ENCODE assay signal across 16 cellular contexts in genomic region chr5:110917161-110917875, GRCh38.
DNase-seq lines count a peak whose midpoint lies in the region; ATAC-seq and TF ChIP-seq lines count a peak whose summit lies in the region.
"Had no signal": no experiment of that assay in that cellular context is flagged by ENCODE, and none has a peak within 500 bp of the region (broad histone marks: within the 10 kb centered on the region; RNA-seq: fewer than 3 reads in every experiment).

No MANE protein-coding gene starts in this region.

- CTCF ChIA-PET in PC-9 (lab: Charles Lee) (no interaction called here), WTC11 (lab: Charles Lee) (interaction anchor here (1.3 kb wide), 1 partner anchor 52 kb away, joined by 3 read pairs; no protein-coding TSS in a partner anchor)

- no peaks in the 10 kb centered on the region for H3K27me3 Mint-ChIP-seq in WTC11 (ENCODE audit: low read depth)

- H2BK120ac ChIP-seq in mesendoderm (ENCODE audit: low read depth, low read length), result no peak overlapping the region

- H3K23ac ChIP-seq in mesendoderm (ENCODE audit: low read length), result no peak overlapping the region

- no peaks in the 10 kb centered on the region for H3K79me1 ChIP-seq in mesendoderm (ENCODE audit: low read length)

- H4K20me1 ChIP-seq in PC-9 (ENCODE audit: insufficient read depth), result no peaks in the 10 kb centered on the region

- peaks cover 11% of the 10 kb centered on the region for H3F3A ChIP-seq in PC-9 (ENCODE audit: insufficient read depth, low read depth)

- no TSS peak for BruUV-seq in PC-9 (replicated peaks; lab: Mats Ljungman, UMichigan)

- no peak overlapping the region for H3K4ac ChIP-seq in mesendoderm (ENCODE audit: low read depth, low read length)

- no peak overlapping the region for H3K27ac ChIP-seq in PC-9
- H3K27ac ChIP-seq in mesendoderm (ENCODE audit: low read depth, low read length), result peak overlapping the region; percentile 66
- H3K27ac ChIP-seq in spleen, result no peak overlapping the region
- H3K27ac ChIP-seq: breast epithelium, neutrophil, RWPE1, tibial artery had no signal

- H2AFZ ChIP-seq in PC-9, result no peak overlapping the region

- H3K79me2 ChIP-seq in PC-9 (ENCODE audit: low read depth), result no peaks in the 10 kb centered on the region
- H3K79me2 ChIP-seq in mesendoderm (ENCODE audit: control insufficient read depth, insufficient read depth, low read length), result no peaks in the 10 kb centered on the region

- ATAC-seq in WTC11 (no peak), HG02642 (IDR thresholded peaks at IDR 0.05; ENCODE audit: poor library complexity, unreplicated experiment) (no peak)

- no peaks in the 10 kb centered on the region for H3K36me3 Mint-ChIP-seq in WTC11
- H3K36me3 Mint-ChIP-seq: activated CD4-positive, alpha-beta memory T cell treated with anti-CD3 and anti-CD28 coated beads for 36 hours had no signal

- no peak overlapping the region for H2AK5ac ChIP-seq in mesendoderm (ENCODE audit: low read length)

- H3K18ac ChIP-seq in mesendoderm (ENCODE audit: low read length), result no peak overlapping the region

- POLR2A ChIA-PET in PC-9 (lab: Charles Lee; ENCODE audit: unreplicated experiment), result no interaction called here
- POLR2A ChIA-PET in WTC11 (lab: Charles Lee), result no interaction called here

- H3K27me3 ChIP-seq in PC-9 (ENCODE audit: insufficient read depth, low read depth) (no peaks in the 10 kb centered on the region), mesendoderm (ENCODE audit: insufficient read depth, low read length, poor library complexity) (no peaks in the 10 kb centered on the region), spleen (replicated peaks in 1 of 7) (no peaks in the 10 kb centered on the region)
- H3K27me3 ChIP-seq: breast epithelium, neutrophil, tibial artery had no signal

- H3K9me2 ChIP-seq in PC-9 (ENCODE audit: insufficient read depth), result no peaks in the 10 kb centered on the region

- H2BK15ac ChIP-seq in mesendoderm (replicated peaks; ENCODE audit: low read depth), result no peak overlapping the region

- no peak overlapping the region for H3K27ac Mint-ChIP-seq in WTC11
- H3K27ac Mint-ChIP-seq: activated CD4-positive, alpha-beta memory T cell treated with anti-CD3 and anti-CD28 coated beads for 36 hours had no signal

- H3K4me3 ChIP-seq in PC-9 (no peak overlapping the region), mesendoderm (ENCODE audit: low read length) (no peak overlapping the region), spleen (no peak overlapping the region)
- H3K4me3 ChIP-seq: breast epithelium, tibial artery had no signal

- H3K9me3 Mint-ChIP-seq in WTC11, result no peaks in the 10 kb centered on the region
- H3K9me3 Mint-ChIP-seq: activated CD4-positive, alpha-beta memory T cell treated with anti-CD3 and anti-CD28 coated beads for 36 hours had no signal

- H3K9me3 ChIP-seq in PC-9 (ENCODE audit: insufficient read depth, low read depth) (no peaks in the 10 kb centered on the region), spleen (no peaks in the 10 kb centered on the region)
- H3K9me3 ChIP-seq: breast epithelium, neutrophil, tibial artery had no signal

- no CpG with 5 or more reads among the region's 6 CpGs for WGBS in mesendoderm (ENCODE audit: extremely low coverage, insufficient coverage, low lambda C conversion rate)
- WGBS in spleen, 5 donors, result 35 to 46% (median 37%) methylated on average over 6 of the region's 6 CpGs

- DNase-seq in EH (ENCODE audit: low read depth) (peak; percentile 72), PC-9 (no peak), fibroblast of gingiva (ENCODE audit: low read depth) (peak; percentile 18), mesendoderm (no peak), WTC11 (ENCODE audit: low spot score) (no peak), spleen (no peak)
- DNase-seq in effector CD8-positive, alpha-beta T cell (lab: John Stamatoyannopoulos, UW), result no peak
- DNase-seq: activated CD4-positive, alpha-beta memory T cell treated with anti-CD3 and anti-CD28 coated beads for 36 hours; Calu3; NCI-H1436 treated with DMSO at 0.1 percent for 48 hours; T-helper 9 cell; tibial artery had no signal

- no peak overlapping the region for H4K8ac ChIP-seq in mesendoderm (ENCODE audit: low read depth, low read length)

- no peak overlapping the region for H4K5ac ChIP-seq in mesendoderm (ENCODE audit: low read length)

- no peak for TF ChIP-seq CTCF in PC-9 (conservative IDR thresholded peaks at IDR 0.05)
- no peak for TF ChIP-seq CTCF in WTC11 (IDR thresholded peaks at IDR 0.05)
- no peak for TF ChIP-seq CTCF in spleen (IDR thresholded peaks at IDR 0.05 in 8 of 11, conservative IDR thresholded peaks at IDR 0.05 in 3 of 11)

- TF ChIP-seq POLR2A in spleen (IDR thresholded peaks at IDR 0.05), result no peak

- H3K4me3 Mint-ChIP-seq in WTC11, result no peak overlapping the region
- H3K4me3 Mint-ChIP-seq: activated CD4-positive, alpha-beta memory T cell treated with anti-CD3 and anti-CD28 coated beads for 36 hours had no signal

- intact Hi-C loops in PC-9 (cut with micrococcal nuclease; ENCODE audit: unreplicated experiment), result no loop called here
- intact Hi-C loops in spleen (cut with DNase I; ENCODE audit: low total_unique reads), result no loop called here

- H3K36me3 ChIP-seq in PC-9 (ENCODE audit: low read depth) (no peaks in the 10 kb centered on the region), mesendoderm (ENCODE audit: control insufficient read depth, insufficient read depth, low read length) (no peaks in the 10 kb centered on the region), spleen (no peaks in the 10 kb centered on the region)
- H3K36me3 ChIP-seq: breast epithelium, neutrophil, tibial artery had no signal

- no peak overlapping the region for H3K9ac ChIP-seq in mesendoderm (ENCODE audit: low read length)

- H3K4me2 ChIP-seq in PC-9 (peak overlapping the region; percentile 43; the same call in 1 of the 2 replicates), mesendoderm (ENCODE audit: low read length) (no peak overlapping the region)

- H3K4me1 ChIP-seq in PC-9 (replicated peaks; ENCODE audit: insufficient read depth) (peaks cover 27% of the 10 kb centered on the region), mesendoderm (ENCODE audit: control insufficient read depth, low read depth, low read length) (no peaks in the 10 kb centered on the region), spleen (no peaks in the 10 kb centered on the region)
- H3K4me1 ChIP-seq: breast epithelium had no signal

- peaks cover 6% of the 10 kb centered on the region for H3K4me1 Mint-ChIP-seq in WTC11

- H3K56ac ChIP-seq in mesendoderm (ENCODE audit: low read length), result no peak overlapping the region

- no peak overlapping the region for H2BK5ac ChIP-seq in mesendoderm (ENCODE audit: low read length)

TF ChIP-seq in WTC11, 78 proteins besides CTCF, POLR2A, EP300 and RAD21:
- no peak for TF ChIP-seq E2F5 (CRISPR knock-in tag; IDR thresholded peaks at IDR 0.05)
- no peak for TF ChIP-seq NFE2L1 (CRISPR knock-in tag; IDR thresholded peaks at IDR 0.05)
- no peak for TF ChIP-seq KAT7 (CRISPR knock-in tag; IDR thresholded peaks at IDR 0.05; ENCODE audit: borderline replicate concordance)

Comparison
In these comparisons a context has a peak if more than half of its experiments do, and no peak if none do; other contexts are left out.
1. DNase-seq: peak in EH (single experiment) and fibroblast of gingiva (single experiment); none in PC-9 (0 of 2), mesendoderm (single experiment), WTC11 (single experiment), effector CD8-positive, alpha-beta T cell (single experiment) and spleen (single experiment).